Comparison of ENCODE assay signal across 26 cellular contexts in genomic region chr4:98498774-98499173, GRCh38.
"Had no signal": no experiment of that assay in that cellular context is flagged by ENCODE, and none has a peak within 500 bp of the region (broad histone marks: within the 10 kb centered on the region; RNA-seq: fewer than 3 reads in every experiment).

No MANE protein-coding gene starts in this region.

- H2AFZ ChIP-seq: hepatocyte had no signal

- H3K79me2 ChIP-seq: hepatocyte had no signal

- H3K4me3 ChIP-seq: dorsolateral prefrontal cortex, gastroesophageal sphincter, heart left ventricle, hepatocyte, left lung, ovary, psoas muscle, skin epidermis, spleen, testis, tibial nerve, upper lobe of left lung had no signal

- DNase-seq: dorsolateral prefrontal cortex; effector CD4-positive, alpha-beta T cell; foreskin fibroblast; heart left ventricle; left cardiac atrium; left lung; mesendoderm; midbrain; naive thymus-derived CD8-positive, alpha-beta T cell; nucleus accumbens; ovary; posterior cingulate gyrus; psoas muscle; right cardiac atrium; spleen; stimulated activated CD4-positive, alpha-beta T cell treated with anti-CD3 and anti-CD28 coated beads, Interleukin-4, amount 100 ng/mL, for 4 hours; stimulated activated naive CD8-positive, alpha-beta T cell treated with anti-CD3 and anti-CD28 coated beads, Interleukin-15, Interleukin-2, amounts not matched to agents 100 U/mL and 50 U/mL, for 24 hours; substantia nigra; testis; upper lobe of left lung had no signal

- H3K9me3 ChIP-seq: gastroesophageal sphincter, heart left ventricle, left lung, ovary, psoas muscle, spleen, testis, tibial nerve, upper lobe of left lung had no signal

- H3K4me3 Mint-ChIP-seq: naive thymus-derived CD8-positive, alpha-beta T cell; stimulated activated memory B cell treated with anti-CD40 and anti-IgM and Interleukin-4, amounts not matched to agents 10 μg/mL and 1 μg/mL and 100 μg/mL, for 72 hours had no signal

- H3K27ac Mint-ChIP-seq: stimulated activated memory B cell treated with anti-CD40 and anti-IgM and Interleukin-4, amounts not matched to agents 10 μg/mL and 1 μg/mL and 100 μg/mL, for 72 hours had no signal

- H3K4me2 ChIP-seq: hepatocyte had no signal

- ATAC-seq: heart left ventricle; left cardiac atrium; left lung; naive thymus-derived CD8-positive, alpha-beta T cell; psoas muscle; right cardiac atrium; stimulated activated naive CD8-positive, alpha-beta T cell treated with anti-CD3 and anti-CD28 coated beads, Interleukin-15, Interleukin-2, amounts not matched to agents 100 U/mL and 50 U/mL, for 24 hours had no signal

- H3K27me3 Mint-ChIP-seq: naive thymus-derived CD8-positive, alpha-beta T cell; stimulated activated memory B cell treated with anti-CD40 and anti-IgM and Interleukin-4, amounts not matched to agents 10 μg/mL and 1 μg/mL and 100 μg/mL, for 72 hours had no signal

- H3K4me1 ChIP-seq: heart left ventricle, left lung, psoas muscle, spleen, upper lobe of left lung had no signal

- H3K36me3 ChIP-seq: gastroesophageal sphincter, heart left ventricle, left lung, ovary, upper lobe of left lung had no signal

- H3K27me3 ChIP-seq: dorsolateral prefrontal cortex, gastroesophageal sphincter, heart left ventricle, hepatocyte, left lung, ovary, spleen, testis, tibial nerve, upper lobe of left lung had no signal

- H3K27ac ChIP-seq: epithelial cell of prostate, gastroesophageal sphincter, heart left ventricle, hepatocyte, left lung, psoas muscle, skin epidermis, spleen, tibial nerve, upper lobe of left lung had no signal
